8 cellular contexts compared by ENCODE assay signal in genomic region chr14:54902521-54903420, GRCh38. TPM values are rescaled to one million over a fixed set of nuclear protein-coding genes. Genes with fewer than 3 reads are reported as not detected.
A peak's percentile ranks its signal among the peaks of the same experiment; 100 is the strongest.
DNase-seq lines count a peak whose midpoint lies in the region; ATAC-seq and TF ChIP-seq lines count a peak whose summit lies in the region.

TSS of gene GCH1 (minus strand) at chr14:54902826. CDS start at chr14:54902663, 163 bp downstream.

- H3K27me3 ChIP-seq in DOHH2 (ENCODE audit: control insufficient read depth, low read length) (no peaks in the 10 kb centered on the region), osteoblast (ENCODE audit: insufficient read depth, low read length) (no peaks in the 10 kb centered on the region), tibial nerve (no peaks in the 10 kb centered on the region)

- H3K36me3 ChIP-seq in DOHH2 (ENCODE audit: control insufficient read depth, low read length) (no peaks in the 10 kb centered on the region), osteoblast (ENCODE audit: insufficient read depth, low read length) (no peaks in the 10 kb centered on the region), tibial nerve (no peaks in the 10 kb centered on the region)

- peak in 1 of 2 donors; percentile 17 for TF ChIP-seq EP300 in tibial nerve (IDR thresholded peaks at IDR 0.05)

- peak within 1 kb of the TSS; percentile 58 for H3K27ac ChIP-seq in DOHH2 (ENCODE audit: low read depth, low read length)
- no peak within 1 kb of the TSS for H3K27ac ChIP-seq in osteoblast (ENCODE audit: low read depth, low read length)
- H3K27ac ChIP-seq in tibial nerve: peak within 1 kb of the TSS in 3 of 4 donors; percentile 26 to 91 (median 58)

- TF ChIP-seq POLR2A in tibial nerve (IDR thresholded peaks at IDR 0.05): peak in 1 of 2 donors; percentile 53

- peak within 1 kb of the TSS; percentile 81 for H2AFZ ChIP-seq in osteoblast (ENCODE audit: low read length)

- peaks cover 31% of the 10 kb centered on the region for H3K79me2 ChIP-seq in DOHH2 (ENCODE audit: control insufficient read depth, low read length)
- no peaks in the 10 kb centered on the region for H3K79me2 ChIP-seq in osteoblast (ENCODE audit: insufficient read depth, low read length)

- DNase-seq in Jurkat, Clone E6-1 (ENCODE audit: low read depth, low spot score): peak; percentile 59
- DNase-seq in RKO (ENCODE audit: low spot score): peak; percentile 70
- DNase-seq in activated T-helper 9 cell treated with anti-CD3 and anti-CD28 coated beads, Interleukin-2, amount 50 U/mL, for 16 hours (ENCODE audit: low read depth): peak; percentile 72
- DNase-seq in germinal center (ENCODE audit: low spot score): peak; percentile 87
- peak; percentile 94 for DNase-seq in osteoblast (ENCODE audit: insufficient read length, low spot score, missing footprints)
- peak in 1 of 2 donors; percentile 27 for DNase-seq in tibial nerve (ENCODE audit: low spot score in 2 of 2)

- no peaks in the 10 kb centered on the region for H3K9me2 ChIP-seq in DOHH2 (replicated peaks; ENCODE audit: control insufficient read depth, low read length)

- H3K4me3 ChIP-seq in DOHH2 (ENCODE audit: low read length) (peak within 1 kb of the TSS; percentile 92), osteoblast (ENCODE audit: insufficient read depth, low read length) (peak within 1 kb of the TSS; percentile 85), tibial nerve (peak within 1 kb of the TSS; percentile 40 to 88 (median 58))
- peak within 1 kb of the TSS; percentile 82 for H3K4me3 ChIP-seq in Jurkat, Clone E6-1 (ENCODE audit: low read length)

- ATAC-seq in GM21576 (IDR thresholded peaks at IDR 0.05; ENCODE audit: unreplicated experiment): peak; percentile 75

- H3K9me3 ChIP-seq in DOHH2 (ENCODE audit: control insufficient read depth, insufficient read depth, low read length): no peaks in the 10 kb centered on the region
- no peaks in the 10 kb centered on the region for H3K9me3 ChIP-seq in osteoblast (ENCODE audit: low read depth, low read length)
- no peaks in the 10 kb centered on the region for H3K9me3 ChIP-seq in tibial nerve

- TF ChIP-seq CTCF in DOHH2 (IDR thresholded peaks at IDR 0.05; ENCODE audit: low read depth, low read length, poor library complexity, severe bottlenecking) (peak; percentile 87), osteoblast (IDR thresholded peaks at IDR 0.05; ENCODE audit: extremely low read depth, low read depth, low read length) (peak; percentile 14), tibial nerve (IDR thresholded peaks at IDR 0.05) (peak in 2 of 5 experiments; percentile 12 to 26)

- WGBS in tibial nerve, 2 donors: 1 to 3% methylated on average over 22 to 39 of the region's 83 CpGs

- no peaks in the 10 kb centered on the region for H4K20me1 ChIP-seq in DOHH2 (ENCODE audit: control insufficient read depth, insufficient read depth, low read depth, low read length)
- no peaks in the 10 kb centered on the region for H4K20me1 ChIP-seq in osteoblast (ENCODE audit: insufficient read depth, low read length)

- peaks cover 17% of the 10 kb centered on the region for H3K4me1 ChIP-seq in DOHH2 (ENCODE audit: control insufficient read depth, low read length)
- H3K4me1 ChIP-seq in osteoblast (ENCODE audit: insufficient read depth, low read length): peaks cover 19% of the 10 kb centered on the region
- H3K4me1 ChIP-seq in tibial nerve: peaks cover 0 to 15% (median 6%) of the 10 kb centered on the region in 4 donors

- no peaks in the 10 kb centered on the region for H3F3A ChIP-seq in DOHH2 (ENCODE audit: control insufficient read depth, insufficient read depth)

- peak within 1 kb of the TSS; percentile 82 for H3K4me2 ChIP-seq in DOHH2 (ENCODE audit: low read length)
- H3K4me2 ChIP-seq in osteoblast (ENCODE audit: insufficient read depth, low read length): peak within 1 kb of the TSS; percentile 99

RNA-seq across cellular contexts. Expression of gene GCH1, which starts in this region (rescaled TPM):
- polyA plus RNA-seq in Jurkat, Clone E6-1 (2012; ENCODE audit: insufficient read depth, insufficient read length): 23.3 TPM
- total RNA-seq in osteoblast (2.7 and 3.3 TPM in 2 replicates), tibial nerve (10 to 100 TPM in 1 of 4 donors, 1 to 10 TPM in 3; 6.9 to 13.2 (median 8.1) TPM)
